Comparison of ENCODE assay signal across 15 cellular contexts in the genomic region with DNA sequence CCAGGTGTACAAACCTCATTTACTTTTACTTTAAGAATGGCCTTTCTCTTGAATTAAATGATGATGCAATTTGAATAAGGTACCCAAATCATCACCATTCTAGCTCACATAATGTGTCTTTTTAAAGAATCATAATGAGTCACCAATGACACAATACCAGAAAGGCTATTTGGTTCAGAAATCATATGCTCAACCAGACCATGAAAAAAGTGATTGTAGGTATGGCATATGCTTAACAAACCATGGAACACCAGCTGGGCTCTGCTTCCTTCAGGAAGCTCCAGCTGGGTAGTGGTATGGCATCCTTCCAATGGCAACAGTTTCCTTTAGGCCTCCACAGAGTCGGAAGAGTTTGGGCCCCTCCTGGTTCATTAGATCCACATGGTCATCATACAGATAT.
DNase-seq lines count a peak whose midpoint lies in the region; TF ChIP-seq lines count a peak whose summit lies in the region.
"Had no signal": no experiment of that assay in that cellular context is flagged by ENCODE, and none has a peak within 500 bp of the region (broad histone marks: within the 10 kb centered on the region; RNA-seq: fewer than 3 reads in every experiment).

No MANE protein-coding gene starts in this region.

- no peak overlapping the region for H4K5ac ChIP-seq in mesendoderm (ENCODE audit: low read length)

- H3K79me1 ChIP-seq in mesendoderm (ENCODE audit: low read length): no peaks in the 10 kb centered on the region

- H3K4me1 ChIP-seq in mesendoderm (ENCODE audit: control insufficient read depth, low read depth, low read length): no peaks in the 10 kb centered on the region
- H3K4me1 ChIP-seq in osteoblast (ENCODE audit: insufficient read depth, low read length): no peaks in the 10 kb centered on the region
- H3K4me1 ChIP-seq: Peyer's patch had no signal

- no peak overlapping the region for H3K4me2 ChIP-seq in mesendoderm (ENCODE audit: low read length)
- no peak overlapping the region for H3K4me2 ChIP-seq in osteoblast (ENCODE audit: insufficient read depth, low read length)

- no peak for TF ChIP-seq CTCF in epithelial cell of esophagus (IDR thresholded peaks at IDR 0.05; ENCODE audit: insufficient read depth, low read depth, low read length, missing control alignments)
- no peak for TF ChIP-seq CTCF in osteoblast (IDR thresholded peaks at IDR 0.05; ENCODE audit: extremely low read depth, low read depth, low read length)

- H2BK120ac ChIP-seq in mesendoderm (ENCODE audit: low read depth, low read length): no peak overlapping the region

- H3K36me3 ChIP-seq in MG63 (no peaks in the 10 kb centered on the region), mesendoderm (ENCODE audit: control insufficient read depth, insufficient read depth, low read length) (no peaks in the 10 kb centered on the region), osteoblast (ENCODE audit: insufficient read depth, low read length) (no peaks in the 10 kb centered on the region)
- H3K36me3 ChIP-seq: Peyer's patch had no signal

- no peak overlapping the region for H2BK5ac ChIP-seq in mesendoderm (ENCODE audit: low read length)

- H2BK15ac ChIP-seq in mesendoderm (replicated peaks; ENCODE audit: low read depth): no peak overlapping the region

- H3K27me3 ChIP-seq in MG63 (no peaks in the 10 kb centered on the region), mesendoderm (ENCODE audit: insufficient read depth, low read length, poor library complexity) (no peaks in the 10 kb centered on the region), osteoblast (ENCODE audit: insufficient read depth, low read length) (no peaks in the 10 kb centered on the region)
- H3K27me3 ChIP-seq: Peyer's patch had no signal

- no CpG with 5 or more reads among the region's 1 CpG for WGBS in mesendoderm (ENCODE audit: extremely low coverage, insufficient coverage, low lambda C conversion rate)

- no peaks in the 10 kb centered on the region for H4K20me1 ChIP-seq in osteoblast (ENCODE audit: insufficient read depth, low read length)

- no peak overlapping the region for H3K9ac ChIP-seq in mesendoderm (ENCODE audit: low read length)

- H3K79me2 ChIP-seq in mesendoderm (ENCODE audit: control insufficient read depth, insufficient read depth, low read length) (no peaks in the 10 kb centered on the region), osteoblast (ENCODE audit: insufficient read depth, low read length) (no peaks in the 10 kb centered on the region)

- H3K9me3 ChIP-seq in MG63 (no peaks in the 10 kb centered on the region), osteoblast (ENCODE audit: low read depth, low read length) (no peaks in the 10 kb centered on the region)
- H3K9me3 ChIP-seq: Peyer's patch had no signal

- no peak overlapping the region for H2AFZ ChIP-seq in osteoblast (ENCODE audit: low read length)

- no peak overlapping the region for H3K18ac ChIP-seq in mesendoderm (ENCODE audit: low read length)

- no peak overlapping the region for H3K4ac ChIP-seq in mesendoderm (ENCODE audit: low read depth, low read length)

- H3K27ac ChIP-seq in mesendoderm (ENCODE audit: low read depth, low read length) (no peak overlapping the region), osteoblast (ENCODE audit: low read depth, low read length) (no peak overlapping the region)
- H3K27ac ChIP-seq: Peyer's patch had no signal

- no peak overlapping the region for H4K8ac ChIP-seq in mesendoderm (ENCODE audit: low read depth, low read length)

- H3K56ac ChIP-seq in mesendoderm (ENCODE audit: low read length): no peak overlapping the region

- DNase-seq in DMS 273 (lab: John Stamatoyannopoulos, UW; ENCODE audit: unreplicated experiment) (peak; percentile 95), H4 (ENCODE audit: low spot score) (peak; percentile 88), MG63 (peak; percentile 43), epithelial cell of esophagus (ENCODE audit: low read depth) (peak; percentile 27), DMS79 treated with DMSO at 0.1 percent for 48 hours (lab: John Stamatoyannopoulos, UW) (no peak), mesendoderm (no peak), osteoblast (ENCODE audit: insufficient read length, low spot score, missing footprints) (no peak), NCI-H82 (lab: John Stamatoyannopoulos, UW) (no peak)
- DNase-seq: activated effector memory CD4-positive, alpha-beta T cell treated with anti-CD3 and anti-CD28 coated beads, Interleukin-2, amount 50 U/mL, for 16 hours; AML-193; effector memory CD4-positive, alpha-beta T cell; naive B cell; NCI-H1417 treated with DMSO at 0.1 percent for 48 hours; Peyer's patch; stimulated activated naive CD4-positive, alpha-beta T cell treated with Interleukin-2 at 50 U/mL for 16 hours had no signal

- H2AK5ac ChIP-seq in mesendoderm (ENCODE audit: low read length): no peak overlapping the region

- H3K23ac ChIP-seq in mesendoderm (ENCODE audit: low read length): no peak overlapping the region

- no peak overlapping the region for H3K4me3 ChIP-seq in MG63
- H3K4me3 ChIP-seq in epithelial cell of esophagus (ENCODE audit: low read length): no peak overlapping the region
- H3K4me3 ChIP-seq in mesendoderm (ENCODE audit: low read length): no peak overlapping the region
- H3K4me3 ChIP-seq in osteoblast (ENCODE audit: insufficient read depth, low read length): no peak overlapping the region
- H3K4me3 ChIP-seq: Peyer's patch had no signal

Comparison
In these comparisons a context has a peak if more than half of its experiments do, and no peak if none do; other contexts are left out.
1. DNase-seq: peak in DMS 273 (single experiment), H4 (single experiment), MG63 (single experiment) and epithelial cell of esophagus (single experiment); none in DMS79 treated with DMSO at 0.1 percent for 48 hours (single experiment), mesendoderm (single experiment), osteoblast (single experiment) and NCI-H82 (single experiment).